ENCODE assay signal across 9 cellular contexts in genomic region chr10:119496282-119496681, GRCh38. TPM values are rescaled to one million over a fixed set of nuclear protein-coding genes. Genes with fewer than 3 reads are reported as not detected.
DNase-seq lines count a peak whose midpoint lies in the region; ATAC-seq, FAIRE-seq and TF ChIP-seq lines count a peak whose summit lies in the region.
"Had no signal": no experiment of that assay in that cellular context is flagged by ENCODE, and none has a peak within 500 bp of the region (broad histone marks: within the 10 kb centered on the region; RNA-seq: fewer than 3 reads in every experiment).

No MANE protein-coding gene starts in this region.

- no peak overlapping the region for H3K4me3 ChIP-seq in GM12878
- H3K4me3 ChIP-seq in right atrium auricular region = no peak overlapping the region

- POLR2A ChIA-PET in GM12878 (lab: Charles Lee) = interaction anchor here (0.6 kb wide), 1 partner anchor 76 kb away, joined by 5 read pairs; no protein-coding TSS in a partner anchor

- RAD21 ChIA-PET in GM12878 (lab: Charles Lee; ENCODE audit: unreplicated experiment) = interaction anchor here (1.2 kb wide), 1 partner anchor 16 kb away, joined by 3 read pairs; no protein-coding TSS in a partner anchor

- H3K4me1 ChIP-seq in GM12878 (ENCODE audit: control insufficient read depth, insufficient read depth, low read length) (peaks cover 12% of the 10 kb centered on the region), right atrium auricular region (no peaks in the 10 kb centered on the region)

- H3K36me3 ChIP-seq in GM12878 (ENCODE audit: control insufficient read depth in 2 of 2, insufficient read depth in 2 of 2, low read length in 1 of 2) (peaks cover 0 to 5% of the 10 kb centered on the region in 2 experiments; a peak in 2 of 4 replicates), right atrium auricular region (peaks cover 5% of the 10 kb centered on the region)

- no peak overlapping the region for H2AFZ ChIP-seq in GM12878 (ENCODE audit: control insufficient read depth, low read depth, low read length)

- FAIRE-seq in GM12878 (lab: Jason Lieb, UNC) = no peak
- FAIRE-seq: G401.6 had no signal

- no peak overlapping the region for H3K4me2 ChIP-seq in GM12878 (ENCODE audit: control insufficient read depth, insufficient read depth)

- SMC1A ChIA-PET in GM12878 (lab: Charles Lee; ENCODE audit: uncharacterized antibody, unreplicated experiment) = interaction anchor here (0.6 to 1.5 kb wide), 3 partner anchors 20 to 103 kb away, joined by 3 to 4 read pairs (median 3); no protein-coding TSS in a partner anchor

- TF ChIP-seq POLR2A in GM12878 (IDR thresholded peaks at IDR 0.05; ENCODE audit: low read depth, low read length) = no peak

- peak; percentile 72 for ATAC-seq in GM21360 (IDR thresholded peaks at IDR 0.05; ENCODE audit: unreplicated experiment)
- peak; percentile 88 for ATAC-seq in HG03442 (IDR thresholded peaks at IDR 0.05; ENCODE audit: unreplicated experiment)
- ATAC-seq in GM12878 = peak; percentile 92

- H3K9me3 ChIP-seq in GM12878 (replicated peaks; ENCODE audit: control insufficient read depth, insufficient read depth, low read length) = no peaks in the 10 kb centered on the region
- H3K9me3 ChIP-seq in right atrium auricular region = no peaks in the 10 kb centered on the region

- BruUV-seq in GM12878 (replicated peaks; lab: Mats Ljungman, UMichigan) = no TSS peak

- no peaks in the 10 kb centered on the region for H3K79me2 ChIP-seq in GM12878 (ENCODE audit: control insufficient read depth, insufficient read depth, low read length)

- TF ChIP-seq CTCF in GM12878 (IDR thresholded peaks at IDR 0.05 in 2 of 3, conservative IDR thresholded peaks at IDR 0.05 in 1 of 3; ENCODE audit: control insufficient read depth in 2 of 3, extremely low read depth in 1 of 3, insufficient read depth in 1 of 3, low read depth in 3 of 3, low read length in 3 of 3) (no peak), right atrium auricular region (IDR thresholded peaks at IDR 0.05) (no peak)

- WGBS in GM12878 (ENCODE audit: insufficient coverage, insufficient replicate concordance, low lambda C conversion rate, missing lambda C conversion rate) = 3% methylated on average over 6 of the region's 6 CpGs

- no peak overlapping the region for H3K9ac ChIP-seq in GM12878 (ENCODE audit: control insufficient read depth, insufficient read depth, low read length)

- no peak for TF ChIP-seq RAD21 in GM12878 (IDR thresholded peaks at IDR 0.05; ENCODE audit: insufficient read depth, low read depth, low read length)

- peak; percentile 35 to 52; a peak in 2 of 4 replicates for TF ChIP-seq EP300 in GM12878 (IDR thresholded peaks at IDR 0.05; ENCODE audit: borderline replicate concordance in 1 of 2, control insufficient read depth in 1 of 2, low read depth in 2 of 2, low read length in 2 of 2)

- H3K27me3 ChIP-seq in GM12878 (replicated peaks in 1 of 2; ENCODE audit: control insufficient read depth in 2 of 2, insufficient read depth in 2 of 2, low read length in 1 of 2) (no peaks in the 10 kb centered on the region), right atrium auricular region (no peaks in the 10 kb centered on the region)

- no peak overlapping the region for H3K27ac ChIP-seq in GM12878 (ENCODE audit: control insufficient read depth, insufficient read depth)
- H3K27ac ChIP-seq in right atrium auricular region = no peak overlapping the region

- in situ Hi-C loops in GM12878 (cut with MboI) = no loop called here

- DNase-seq in ELF-1 (ENCODE audit: low read depth, low spot score) (peak; percentile 22), GM12878 (ENCODE audit: low read depth, low spot score) (no peak), right atrium auricular region (ENCODE audit: low spot score) (no peak), NCI-H1048 (lab: John Stamatoyannopoulos, UW) (no peak), SW480 (ENCODE audit: low spot score) (no peak), GM03348 (ENCODE audit: low spot score) (no peak)

- intact Hi-C loops in GM12878 (cut with micrococcal nuclease; ENCODE audit: unreplicated experiment) = no loop called here

- no peaks in the 10 kb centered on the region for H4K20me1 ChIP-seq in GM12878 (ENCODE audit: control insufficient read depth, insufficient read depth)

- CTCF ChIA-PET in GM12878 (lab: Yijun Ruan, JAX) = interaction anchor here (1.1 kb wide), 1 partner anchor 51 kb away, joined by 3 read pairs; no protein-coding TSS in a partner anchor

TF ChIP-seq in GM12878, 131 proteins besides CTCF, POLR2A, EP300 and RAD21 (continues in another document):
- peak; percentile 72; the same call in 1 of the 2 replicates for TF ChIP-seq BCL11A (IDR thresholded peaks at IDR 0.05; ENCODE audit: low read depth, low read length)
- peak; percentile 94 for TF ChIP-seq IKZF1 (conservative IDR thresholded peaks at IDR 0.05)
- TF ChIP-seq NFIC (IDR thresholded peaks at IDR 0.05; ENCODE audit: low read depth, low read length) = peak; percentile 70; the same call in 1 of the 2 replicates
- TF ChIP-seq JUND (IDR thresholded peaks at IDR 0.05; ENCODE audit: low read depth, low read length) = peak; percentile 74; the same call in 1 of the 2 replicates
- no peak for TF ChIP-seq ZSCAN29 (IDR thresholded peaks at IDR 0.05)
- TF ChIP-seq RAD51 (IDR thresholded peaks at IDR 0.05) = no peak
- TF ChIP-seq RELB (IDR thresholded peaks at IDR 0.05; ENCODE audit: low read depth) = peak; percentile 85; the same call in 1 of the 2 replicates
- TF ChIP-seq KDM1A (IDR thresholded peaks at IDR 0.05; ENCODE audit: borderline replicate concordance) = no peak
- 0 out of 2 replicates have a peak, but pooled peaks have one; percentile 15 for TF ChIP-seq REST (IDR thresholded peaks at IDR 0.05; ENCODE audit: low read depth, low read length)

RNA-seq across cellular contexts. Expression of gene RGS10, which starts 46.2 kb away (rescaled TPM):
- 17.2 and 20.2 TPM in 2 replicates for total RNA-seq in GM12878 (2013; cell fraction: nucleolus; rRNA removed)
- total RNA-seq in GM12878 (2014; rRNA removed) = 97.4 and 102 TPM in 2 replicates
- 124 and 131 TPM in 2 replicates for total RNA-seq in GM12878 (2014; rRNA removed; fragmentation: Illumina TruSeq; extraction: Trizol)
- 114 and 128 TPM in 2 replicates for total RNA-seq in GM12878 (2021)
- polyA plus RNA-seq in GM12878 (2011; ENCODE audit: low read depth) = 113 TPM
- polyA plus RNA-seq in GM12878 (2011; rRNA removed) = 186 and 284 TPM in 2 replicates
- polyA plus RNA-seq in GM12878 (2011; cell fraction: cytosol; rRNA removed) = 71.0 and 87.2 TPM in 2 replicates
- 39.4 and 46.2 TPM in 2 replicates for polyA plus RNA-seq in GM12878 (2011; cell fraction: nucleus; rRNA removed)
- 162 and 180 TPM in 2 replicates for polyA plus RNA-seq in GM12878 (2012)
- 193 and 226 TPM in 2 replicates for polyA plus RNA-seq in GM12878 (2014; fragmentation: Illumina TruSeq; extraction: Trizol)
- polyA plus RNA-seq in GM12878 (2014; fragmentation: Nextera tagmentation; extraction: Ambion mirVana) = 100 to 1,000 TPM in 1 of 2 experiments, 10 to 100 TPM in 1; 72.8 to 134 TPM
- 134 and 157 TPM in 2 replicates for polyA plus RNA-seq in GM12878 (2014; rRNA removed)
- polyA plus RNA-seq in GM12878 (2016; fragmentation: Nextera tagmentation; extraction: Ambion mirVana) = 100 to 1,000 TPM; 116 to 123 TPM
- 38.0 and 39.4 TPM in 2 replicates for polyA minus RNA-seq in GM12878 (2011; rRNA and poly(A)+ RNA removed)
- 34.1 and 34.9 TPM in 2 replicates for polyA minus RNA-seq in GM12878 (2011; cell fraction: cytosol; rRNA and poly(A)+ RNA removed)
- 8.6 and 10.7 TPM in 2 replicates for polyA minus RNA-seq in GM12878 (2011; cell fraction: nucleus; rRNA and poly(A)+ RNA removed)
- total RNA-seq in right atrium auricular region = 10 to 100 TPM in 1 of 2 donors, 1 to 10 TPM in 1; 7.8 to 10.8 TPM
